In the genomic region with DNA sequence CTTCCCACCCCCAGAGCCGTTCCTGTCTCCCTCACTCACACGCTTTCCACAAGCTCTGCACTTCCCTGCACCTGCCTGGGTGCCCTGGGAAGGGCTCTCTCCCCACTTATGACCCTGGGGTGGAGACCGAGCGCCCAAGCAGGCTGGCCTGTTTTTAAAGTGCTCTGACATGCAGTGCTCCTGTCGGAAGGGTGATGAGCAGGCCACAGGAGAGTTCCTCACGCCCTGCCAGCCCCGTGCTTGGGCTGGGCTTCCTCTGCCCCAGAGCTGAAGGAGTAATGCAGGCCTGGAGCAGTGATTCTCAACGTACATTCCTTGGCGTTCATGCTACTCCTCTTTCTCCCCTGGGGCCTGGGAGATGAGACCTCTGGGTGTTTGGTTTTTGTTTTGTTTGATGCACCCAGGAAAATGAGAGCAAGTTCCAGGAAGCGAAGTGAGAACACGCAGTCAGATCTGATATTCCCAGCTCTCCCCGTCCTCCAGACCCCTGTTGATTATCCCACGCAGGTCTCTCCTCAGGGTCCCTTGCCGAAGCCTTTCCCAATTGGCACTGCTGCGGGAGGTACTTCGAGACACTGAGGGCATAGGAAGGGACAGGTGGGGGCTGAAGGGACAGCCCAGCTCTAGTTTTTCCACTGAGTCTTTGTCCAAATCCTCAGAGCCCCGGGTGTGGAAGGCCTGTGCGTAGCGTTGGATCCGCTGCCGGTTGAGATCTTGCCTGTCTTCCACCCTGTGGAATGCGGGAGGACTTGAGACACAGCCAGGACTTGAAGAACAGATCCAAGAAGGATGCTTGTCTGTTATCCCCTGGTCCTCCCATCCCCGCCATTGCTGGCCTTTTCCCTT, we compare ENCODE assay signal across 23 cellular contexts. TPM values are rescaled to one million over a fixed set of nuclear protein-coding genes. Genes with fewer than 3 reads are reported as not detected.
"Had no signal": no experiment of that assay in that cellular context is flagged by ENCODE, and none has a peak within 500 bp of the region (broad histone marks: within the 10 kb centered on the region; RNA-seq: fewer than 3 reads in every experiment).

No MANE protein-coding gene starts in this region.

- H3K4me3 Mint-ChIP-seq: activated CD4-positive, alpha-beta memory T cell treated with anti-CD3 and anti-CD28 coated beads for 36 hours; naive thymus-derived CD4-positive, alpha-beta T cell; neural progenitor cell; stimulated activated naive CD8-positive, alpha-beta T cell treated with anti-CD3 and anti-CD28 coated beads, Interleukin-15, amount 100 ng/mL, for 72 hours; T-helper 17 cell had no signal

- H3K4me3 ChIP-seq: ascending aorta, esophagus squamous epithelium, gastroesophageal sphincter, neural progenitor cell, ovary, prostate gland had no signal

- H3K9me3 Mint-ChIP-seq: activated CD4-positive, alpha-beta memory T cell treated with anti-CD3 and anti-CD28 coated beads for 36 hours; activated naive CD4-positive, alpha-beta T cell treated with anti-CD3 and anti-CD28 coated beads, Interleukin-2, amount 50 U/mL, for 72 hours; naive thymus-derived CD4-positive, alpha-beta T cell; stimulated activated naive CD8-positive, alpha-beta T cell treated with anti-CD3 and anti-CD28 coated beads, Interleukin-15, amount 100 ng/mL, for 72 hours had no signal

- H3K4me2 ChIP-seq: neural progenitor cell had no signal

- H3K27me3 Mint-ChIP-seq: activated CD4-positive, alpha-beta memory T cell treated with anti-CD3 and anti-CD28 coated beads for 36 hours; stimulated activated naive CD8-positive, alpha-beta T cell treated with anti-CD3 and anti-CD28 coated beads, Interleukin-15, amount 100 ng/mL, for 72 hours had no signal

- H3K27ac ChIP-seq: ascending aorta, brain microvascular endothelial cell, esophagus squamous epithelium, gastroesophageal sphincter, neural progenitor cell, ovary, prostate gland had no signal

- H3K4me1 Mint-ChIP-seq: neural progenitor cell had no signal

- H3K9me3 ChIP-seq: ascending aorta, esophagus squamous epithelium, gastroesophageal sphincter, ovary, prostate gland had no signal

- ATAC-seq: activated naive CD4-positive, alpha-beta T cell treated with anti-CD3 and anti-CD28 coated beads, Interleukin-2, amount 50 U/mL, for 72 hours; gastroesophageal sphincter; left cardiac atrium; naive thymus-derived CD4-positive, alpha-beta T cell; stimulated activated naive CD8-positive, alpha-beta T cell treated with anti-CD3 and anti-CD28 coated beads, Interleukin-15, amount 100 ng/mL, for 72 hours; T-helper 17 cell had no signal

- H3K27me3 ChIP-seq: ascending aorta, brain microvascular endothelial cell, esophagus squamous epithelium, neural progenitor cell, ovary had no signal

- H3K27ac Mint-ChIP-seq: activated CD4-positive, alpha-beta memory T cell treated with anti-CD3 and anti-CD28 coated beads for 36 hours; naive thymus-derived CD4-positive, alpha-beta T cell; neural progenitor cell; stimulated activated naive CD8-positive, alpha-beta T cell treated with anti-CD3 and anti-CD28 coated beads, Interleukin-15, amount 100 ng/mL, for 72 hours; T-helper 17 cell had no signal

- H3K36me3 Mint-ChIP-seq: activated naive CD4-positive, alpha-beta T cell treated with anti-CD3 and anti-CD28 coated beads, Interleukin-2, amount 50 U/mL, for 72 hours had no signal

- DNase-seq: activated CD4-positive, alpha-beta memory T cell treated with anti-CD3 and anti-CD28 coated beads for 36 hours; activated CD4-positive, alpha-beta T cell treated with anti-CD3 and anti-CD28 coated beads for 48 hours; activated CD4-positive, CD25-positive, alpha-beta regulatory T cell; activated T-cell treated with anti-CD3 and anti-CD28 coated beads, Interleukin-2, amount 50 U/mL, for 1 hour; brain microvascular endothelial cell; central memory CD4-positive, alpha-beta T cell; esophagus squamous epithelium; left cardiac atrium; mesenchymal stem cell; naive thymus-derived CD4-positive, alpha-beta T cell; ovary; stimulated activated CD4-positive, alpha-beta T cell treated with anti-CD3 and anti-CD28 coated beads, Interleukin-12 subunit alpha, Interleukin-12 subunit beta, amount 100 ng/mL, for 4 hours; stimulated activated naive CD8-positive, alpha-beta T cell treated with anti-CD3 and anti-CD28 coated beads, Interleukin-15, amount 100 ng/mL, for 72 hours; T-helper 17 cell; trophoblast cell had no signal

- H3K4me1 ChIP-seq: ascending aorta, esophagus squamous epithelium, gastroesophageal sphincter, neural progenitor cell, prostate gland had no signal

- H2AFZ ChIP-seq: neural progenitor cell had no signal

- H3K9ac ChIP-seq: neural progenitor cell had no signal

- H3K36me3 ChIP-seq: brain microvascular endothelial cell, neural progenitor cell, ovary, prostate gland had no signal

RNA-seq across cellular contexts. Expression of gene TRPV6, which starts 14.1 kb away (rescaled TPM):
- total RNA-seq: activated CD4-positive, alpha-beta memory T cell treated with anti-CD3 and anti-CD28 coated beads for 36 hours; ascending aorta; dermis microvascular lymphatic vessel endothelial cell; SK-MEL-5; skeletal muscle tissue; T-helper 17 cell had no signal
- polyA plus RNA-seq: naive thymus-derived CD4-positive, alpha-beta T cell had no signal
